In genomic region chr1:234400773-234401172, GRCh38 we compare ENCODE assay signal across 8 cellular contexts. TPM values are rescaled to one million over a fixed set of nuclear protein-coding genes. Genes with fewer than 3 reads are reported as not detected.
DNase-seq lines count a peak whose midpoint lies in the region; ATAC-seq and TF ChIP-seq lines count a peak whose summit lies in the region.

No MANE protein-coding gene starts in this region.

- no peak for TF ChIP-seq EP300 in stomach (IDR thresholded peaks at IDR 0.05)

- TF ChIP-seq CTCF in heart left ventricle (IDR thresholded peaks at IDR 0.05): no peak
- no peak for TF ChIP-seq CTCF in right atrium auricular region (IDR thresholded peaks at IDR 0.05)
- no peak for TF ChIP-seq CTCF in stomach (IDR thresholded peaks at IDR 0.05)
- no peak for TF ChIP-seq CTCF in foreskin keratinocyte (conservative IDR thresholded peaks at IDR 0.05)

- no peak for TF ChIP-seq POLR2A in heart left ventricle (IDR thresholded peaks at IDR 0.05)
- no peak for TF ChIP-seq POLR2A in stomach (IDR thresholded peaks at IDR 0.05)

- H3K4me3 ChIP-seq in heart left ventricle: peak overlapping the region in 3 of 12 donors; percentile 5 to 27 (median 21)
- no peak overlapping the region for H3K4me3 ChIP-seq in right atrium auricular region
- H3K4me3 ChIP-seq in effector memory CD4-positive, alpha-beta T cell (ENCODE audit: insufficient read depth, low read depth, low read length, poor library complexity, severe bottlenecking): no peak overlapping the region
- H3K4me3 ChIP-seq in stomach: no peak overlapping the region

- ATAC-seq in heart left ventricle (no peak), HG03457 (IDR thresholded peaks at IDR 0.05; ENCODE audit: unreplicated experiment) (peak; percentile 47), foreskin keratinocyte (no peak)

- H3K9me3 ChIP-seq in heart left ventricle (no peaks in the 10 kb centered on the region), right atrium auricular region (no peaks in the 10 kb centered on the region), stomach (no peaks in the 10 kb centered on the region)
- no peaks in the 10 kb centered on the region for H3K9me3 ChIP-seq in effector memory CD4-positive, alpha-beta T cell (ENCODE audit: control insufficient read depth, low read length)

- H3K27ac ChIP-seq in heart left ventricle (peak overlapping the region in 7 of 12 donors; percentile 1 to 74 (median 45)), right atrium auricular region (no peak overlapping the region), stomach (peak overlapping the region in 4 of 5 donors; percentile 14 to 54 (median 34)), foreskin keratinocyte (no peak overlapping the region)
- H3K27ac ChIP-seq in effector memory CD4-positive, alpha-beta T cell (ENCODE audit: insufficient read depth, low read length, poor library complexity, severe bottlenecking): peak overlapping the region; percentile 46

- no peaks in the 10 kb centered on the region for H3K27me3 ChIP-seq in heart left ventricle
- no peaks in the 10 kb centered on the region for H3K27me3 ChIP-seq in right atrium auricular region
- H3K27me3 ChIP-seq in effector memory CD4-positive, alpha-beta T cell (replicated peaks; ENCODE audit: control insufficient read depth, insufficient read depth, low read length, poor library complexity, severe bottlenecking): no peaks in the 10 kb centered on the region
- no peaks in the 10 kb centered on the region for H3K27me3 ChIP-seq in stomach
- H3K27me3 ChIP-seq in foreskin keratinocyte: no peaks in the 10 kb centered on the region

- intact Hi-C loops in heart left ventricle (cut with DNase I) (no loop called here), stomach (cut with DNase I; ENCODE audit: low total_unique reads) (no loop called here)

- no peak for DNase-seq in heart left ventricle
- no peak for DNase-seq in right atrium auricular region (ENCODE audit: low spot score)
- no peak for DNase-seq in effector memory CD4-positive, alpha-beta T cell
- no peak for DNase-seq in stomach
- DNase-seq in foreskin keratinocyte: no peak
- DNase-seq in iPS-NIHi7 (ENCODE audit: extremely low spot score): no peak
- no peak for DNase-seq in NCI-H524 treated with DMSO at 0.1 percent for 48 hours (lab: John Stamatoyannopoulos, UW)

- H3K36me3 ChIP-seq in heart left ventricle (peaks cover 0 to 21% (median 3%) of the 10 kb centered on the region in 9 donors), right atrium auricular region (no peaks in the 10 kb centered on the region), stomach (peaks cover 5 to 23% (median 16%) of the 10 kb centered on the region in 4 donors)
- no peaks in the 10 kb centered on the region for H3K36me3 ChIP-seq in effector memory CD4-positive, alpha-beta T cell (ENCODE audit: control insufficient read depth, insufficient read depth, low read length)

- H3K4me1 ChIP-seq in heart left ventricle: peaks cover 0 to 44% (median 0%) of the 10 kb centered on the region in 12 donors
- H3K4me1 ChIP-seq in right atrium auricular region: no peaks in the 10 kb centered on the region
- peaks cover 5% of the 10 kb centered on the region for H3K4me1 ChIP-seq in effector memory CD4-positive, alpha-beta T cell (ENCODE audit: control insufficient read depth, insufficient read depth, low read length, poor library complexity, severe bottlenecking)
- H3K4me1 ChIP-seq in stomach: peaks cover 0 to 14% (median 0%) of the 10 kb centered on the region in 4 donors
- H3K4me1 ChIP-seq in foreskin keratinocyte: peaks cover 8% of the 10 kb centered on the region

RNA-seq across cellular contexts. Expression of gene COA6, which starts 27.5 kb away (rescaled TPM):
- total RNA-seq in heart left ventricle (10 to 100 TPM; 25.5 to 47.2 (median 33.0) TPM), right atrium auricular region (10 to 100 TPM; 23.1 to 36.4 TPM), stomach (100 to 1,000 TPM in 1 of 5 donors, 10 to 100 TPM in 3, 1 to 10 TPM in 1; 8.1 to 167 (median 23.2) TPM), foreskin keratinocyte (46.1 and 49.2 TPM in 2 replicates)
- polyA plus RNA-seq in heart left ventricle (100 to 1,000 TPM; 106 to 133 TPM), stomach (10 to 100 TPM; 72.0 to 85.2 (median 83.4) TPM), foreskin keratinocyte (65.2 and 67.3 TPM in 2 replicates)

Comparison
In these comparisons a context has a peak if more than half of its experiments do, and no peak if none do; other contexts are left out.
1. H3K27ac ChIP-seq: peak in heart left ventricle (7 of 12), effector memory CD4-positive, alpha-beta T cell (single experiment) and stomach (4 of 5); none in right atrium auricular region (0 of 2) and foreskin keratinocyte (single experiment).